ENCODE assay signal across 8 cellular contexts in genomic region chr9:35664531-35665470, GRCh38. TPM values are rescaled to one million over a fixed set of nuclear protein-coding genes. Genes with fewer than 3 reads are reported as not detected.
DNase-seq lines count a peak whose midpoint lies in the region; ATAC-seq and TF ChIP-seq lines count a peak whose summit lies in the region.

ARHGEF39 (minus strand) TSS chr9:35665195; CDS start chr9:35665169, 26 bp downstream.

- peaks cover 11% of the 10 kb centered on the region for H3K4me1 ChIP-seq in ectodermal cell (ENCODE audit: control insufficient read depth, insufficient read depth, low read length)
- H3K4me1 ChIP-seq in lung (ENCODE audit: control insufficient read depth in 2 of 2, insufficient read depth in 2 of 2, low read length in 2 of 2): peaks cover 0 to 2% of the 10 kb centered on the region in 2 donors

- peak within 1 kb of the TSS; percentile 69 for H3K4me3 ChIP-seq in ectodermal cell (ENCODE audit: insufficient read depth, low read depth, low read length)
- H3K4me3 ChIP-seq in lung: peak within 1 kb of the TSS; percentile 39

- 8% methylated on average over 58 of the region's 58 CpGs for WGBS in ectodermal cell, 2 experiments
- WGBS in lung, 2 donors: 6 to 8% methylated on average over 57 to 58 of the region's 58 CpGs

- H3K36me3 ChIP-seq in ectodermal cell (ENCODE audit: control insufficient read depth, insufficient read depth, low read length) (peaks cover 24% of the 10 kb centered on the region), lung (ENCODE audit: control insufficient read depth in 2 of 2, insufficient read depth in 2 of 2, low read length in 2 of 2) (peaks cover 0 to 13% of the 10 kb centered on the region in 2 donors)

- no peaks in the 10 kb centered on the region for H3K9me3 ChIP-seq in ectodermal cell (ENCODE audit: control insufficient read depth, low read length)
- H3K9me3 ChIP-seq in lung (ENCODE audit: control insufficient read depth in 2 of 2, insufficient read depth in 1 of 2, low read length in 1 of 2): peaks cover 0 to 1% of the 10 kb centered on the region in 2 donors

- no peak for TF ChIP-seq CTCF in lung (IDR thresholded peaks at IDR 0.05; ENCODE audit: control extremely low read depth, extremely low read depth)

- DNase-seq in CD1c-positive myeloid dendritic cell (ENCODE audit: extremely low spot score): peak; percentile 90
- DNase-seq in GM19240 (ENCODE audit: insufficient read length, low spot score): peak; percentile 83
- DNase-seq in NCI-H69 (lab: John Stamatoyannopoulos, UW): peak; percentile 96
- peak; percentile 39 for DNase-seq in activated CD4-positive, alpha-beta T cell treated with anti-CD3 and anti-CD28 coated beads, Interleukin-2, amount 50 U/mL, for 1 hour
- DNase-seq in lung (ENCODE audit: low spot score): peak; percentile 83
- DNase-seq in stimulated activated CD4-positive, alpha-beta T cell treated with anti-CD3 and anti-CD28 coated beads, TNF-alpha, amount 100 ng/mL, for 48 hours (ENCODE audit: low read depth in 3 of 3): peak; percentile 54 to 66 (median 61)

- H3K27me3 ChIP-seq in ectodermal cell (ENCODE audit: control insufficient read depth, insufficient read depth, low read length, poor library complexity, severe bottlenecking) (no peaks in the 10 kb centered on the region), lung (ENCODE audit: control insufficient read depth, insufficient read depth) (no peaks in the 10 kb centered on the region)

- peak; percentile 78 for ATAC-seq in HG03442 (IDR thresholded peaks at IDR 0.05; ENCODE audit: unreplicated experiment)
- ATAC-seq in lung (ENCODE audit: insufficient read depth, low FRiP score): peak; percentile 90

- no peak within 1 kb of the TSS for H3K27ac ChIP-seq in ectodermal cell (ENCODE audit: insufficient read depth, low read depth, low read length, poor library complexity, severe bottlenecking)
- H3K27ac ChIP-seq in lung (ENCODE audit: low read depth in 1 of 2, low read length in 1 of 2): peak within 1 kb of the TSS in 1 of 2 donors; percentile 34

RNA-seq across cellular contexts. Expression of gene ARHGEF39, which starts in this region (rescaled TPM):
- polyA plus RNA-seq in ectodermal cell (2013, experiment 1 of 4): 21.8 TPM
- polyA plus RNA-seq in ectodermal cell (2013, experiment 2 of 4): 18.0 TPM
- 18.9 TPM for polyA plus RNA-seq in ectodermal cell (2013, experiment 3 of 4)
- 20.5 TPM for polyA plus RNA-seq in ectodermal cell (2013, experiment 4 of 4)
- total RNA-seq in lung: 1 to 10 TPM; 1.3 TPM
- 1 to 10 TPM in 1 of 2 donors, under 1 TPM in 1; 0.47 to 1.4 TPM for polyA plus RNA-seq in lung

Comparison
In these comparisons a context has a peak if more than half of its experiments do, and no peak if none do; other contexts are left out.
1. DNase-seq: peak in every context shown above with its lines; median percentile 96 in NCI-H69; 90 in CD1c-positive myeloid dendritic cell; 83 in GM19240; 83 in lung; 61 in stimulated activated CD4-positive, alpha-beta T cell treated with anti-CD3 and anti-CD28 coated beads, TNF-alpha, amount 100 ng/mL, for 48 hours; 39 in activated CD4-positive, alpha-beta T cell treated with anti-CD3 and anti-CD28 coated beads, Interleukin-2, amount 50 U/mL, for 1 hour.